8 cellular contexts compared by ENCODE assay signal in the genomic region with DNA sequence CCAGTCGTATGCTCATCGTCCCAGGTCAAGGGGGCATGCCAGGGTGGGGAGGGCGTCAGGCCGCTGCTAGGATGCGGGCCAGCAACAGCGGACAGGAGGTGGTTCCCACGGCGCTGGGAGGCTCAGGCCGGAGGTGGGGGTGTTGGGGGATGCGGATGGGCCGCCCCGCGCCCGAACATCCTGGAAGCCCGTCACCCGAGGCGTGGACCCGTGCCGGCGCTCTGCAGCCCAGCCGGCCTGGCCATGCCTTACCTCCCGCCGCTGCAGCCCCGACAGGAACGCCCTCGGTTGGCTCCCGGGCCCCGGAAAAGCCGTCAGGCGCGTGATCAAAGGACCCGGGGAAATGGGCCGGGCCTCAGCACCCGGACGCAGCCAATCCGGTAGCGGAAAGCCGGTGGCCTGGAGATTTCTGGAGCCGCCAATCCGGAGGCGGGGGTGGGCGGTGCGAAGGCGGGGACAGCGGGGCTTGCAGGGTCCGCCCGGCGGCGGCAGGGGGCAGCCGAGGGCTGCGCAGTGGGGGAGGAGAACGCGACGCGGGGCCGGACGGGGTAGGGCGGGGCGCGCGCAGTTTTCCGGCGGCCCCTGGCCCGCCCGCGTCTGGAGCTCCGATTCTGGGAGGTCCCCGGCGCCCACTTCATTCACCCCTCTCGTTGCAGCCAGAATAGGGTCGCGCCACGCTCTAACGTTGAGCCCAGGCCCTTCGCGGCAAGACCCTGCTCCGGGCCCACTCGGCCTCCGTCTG. TPM values are rescaled to one million over a fixed set of nuclear protein-coding genes. Genes with fewer than 3 reads are reported as not detected.
DNase-seq lines count a peak whose midpoint lies in the region; ATAC-seq and TF ChIP-seq lines count a peak whose summit lies in the region.

Gene SMIM29, minus strand, starts transcription at position 280 of the 742 bp plus-strand sequence. CDS start 1,215 bp downstream, outside the sequence.

- H3K4me1 ChIP-seq in ES-I3 (ENCODE audit: insufficient read depth, low read length) = peaks cover 4% of the 10 kb centered on the region; the same call in 1 of the 2 replicates

- H3K4me3 ChIP-seq in H7 (ENCODE audit: insufficient read depth, low read depth, low read length) = peak within 1 kb of the TSS; percentile 90
- H3K4me3 ChIP-seq in MG63 = peak within 1 kb of the TSS; percentile 72
- peak within 1 kb of the TSS; percentile 90 for H3K4me3 ChIP-seq in fibroblast of the aortic adventitia (ENCODE audit: low read depth, low read length)
- H3K4me3 ChIP-seq in neural cell (ENCODE audit: low read length) = peak within 1 kb of the TSS; percentile 92

- no peaks in the 10 kb centered on the region for H3K9me3 ChIP-seq in ES-I3 (ENCODE audit: control insufficient read depth, insufficient read depth, low read length)
- no peaks in the 10 kb centered on the region for H3K9me3 ChIP-seq in MG63
- H3K9me3 ChIP-seq in neural cell (ENCODE audit: low read length) = no peaks in the 10 kb centered on the region

- peak; percentile 74 for TF ChIP-seq CTCF in fibroblast of the aortic adventitia (IDR thresholded peaks at IDR 0.05; ENCODE audit: insufficient read depth, low read length)
- TF ChIP-seq CTCF in neural cell (IDR thresholded peaks at IDR 0.05; ENCODE audit: poor library complexity, severe bottlenecking) = peak; percentile 95

- peak within 1 kb of the TSS; percentile 99 for H3K4me2 ChIP-seq in neural cell (ENCODE audit: low read length)

- peak within 1 kb of the TSS; percentile 83 to 86 for H3K4me3 Mint-ChIP-seq in stimulated activated naive CD8-positive, alpha-beta T cell treated with anti-CD3 and anti-CD28 coated beads, Interleukin-15, amount 100 ng/mL, for 72 hours

- H3K27ac ChIP-seq in neural cell (ENCODE audit: low read length) = peak within 1 kb of the TSS; percentile 61

- no peaks in the 10 kb centered on the region for H3K36me3 ChIP-seq in ES-I3 (ENCODE audit: insufficient read depth, low read length)
- peaks cover 6% of the 10 kb centered on the region for H3K36me3 ChIP-seq in H7 (replicated peaks; ENCODE audit: control insufficient read depth, insufficient read depth, low read length)
- no peaks in the 10 kb centered on the region; the same call in 1 of the 2 replicates for H3K36me3 ChIP-seq in MG63
- H3K36me3 ChIP-seq in neural cell (ENCODE audit: insufficient read depth, low read length) = no peaks in the 10 kb centered on the region

- peak within 1 kb of the TSS; percentile 86 to 91 for H3K27ac Mint-ChIP-seq in stimulated activated naive CD8-positive, alpha-beta T cell treated with anti-CD3 and anti-CD28 coated beads, Interleukin-15, amount 100 ng/mL, for 72 hours

- peak; percentile 89 for TF ChIP-seq RAD21 in neural cell (conservative IDR thresholded peaks at IDR 0.05)

- no peaks in the 10 kb centered on the region for H3K9me3 Mint-ChIP-seq in stimulated activated naive CD8-positive, alpha-beta T cell treated with anti-CD3 and anti-CD28 coated beads, Interleukin-15, amount 100 ng/mL, for 72 hours

- peaks cover 47% of the 10 kb centered on the region for H3K4me1 Mint-ChIP-seq in stimulated activated naive CD8-positive, alpha-beta T cell treated with anti-CD3 and anti-CD28 coated beads, Interleukin-15, amount 100 ng/mL, for 72 hours

- no peaks in the 10 kb centered on the region for H3K9me2 ChIP-seq in neural cell (ENCODE audit: insufficient read depth, low read length)

- H3K9ac ChIP-seq in ES-I3 (ENCODE audit: low read depth, low read length) (peak within 1 kb of the TSS; percentile 74), neural cell (ENCODE audit: low read length) (peak within 1 kb of the TSS; percentile 95)

- peak; percentile 85 for ATAC-seq in stimulated activated naive CD8-positive, alpha-beta T cell treated with anti-CD3 and anti-CD28 coated beads, Interleukin-15, amount 100 ng/mL, for 72 hours

- no peaks in the 10 kb centered on the region for H3K79me2 ChIP-seq in neural cell (replicated peaks; ENCODE audit: insufficient read depth, low read length)

- TF ChIP-seq EP300 in neural cell (conservative IDR thresholded peaks at IDR 0.05; ENCODE audit: poor library complexity, severe bottlenecking) = peak; percentile 49

- peaks cover 8% of the 10 kb centered on the region for H3K27me3 Mint-ChIP-seq in stimulated activated naive CD8-positive, alpha-beta T cell treated with anti-CD3 and anti-CD28 coated beads, Interleukin-15, amount 100 ng/mL, for 72 hours

- peak within 1 kb of the TSS; percentile 93 for H2AFZ ChIP-seq in neural cell (ENCODE audit: low read depth, low read length)

- DNase-seq in H7 (peak; percentile 99), MG63 (peak; percentile 92), SHP77 (lab: John Stamatoyannopoulos, UW) (peak; percentile 88 to 90), fibroblast of the aortic adventitia (ENCODE audit: low read depth) (peak; percentile 93)
- DNase-seq in activated effector memory CD4-positive, alpha-beta T cell treated with Interleukin-2 at 50 U/mL for 16 hours = peak; percentile 98
- peak; percentile 96 to 98 for DNase-seq in stimulated activated naive CD8-positive, alpha-beta T cell treated with anti-CD3 and anti-CD28 coated beads, Interleukin-15, amount 100 ng/mL, for 72 hours

- H4K20me1 ChIP-seq in neural cell (ENCODE audit: insufficient read depth) = no peaks in the 10 kb centered on the region

- H3F3A ChIP-seq in neural cell (ENCODE audit: insufficient read depth, low read length, poor library complexity, severe bottlenecking) = no peaks in the 10 kb centered on the region

- H3K27me3 ChIP-seq in H7 (ENCODE audit: control insufficient read depth, insufficient read depth, low read length) (no peaks in the 10 kb centered on the region), MG63 (no peaks in the 10 kb centered on the region), neural cell (ENCODE audit: insufficient read depth, low read depth, low read length) (no peaks in the 10 kb centered on the region)

TF ChIP-seq in neural cell, 6 proteins besides CTCF, POLR2A, EP300 and RAD21:
- peak; percentile 88 for TF ChIP-seq SMC3 (conservative IDR thresholded peaks at IDR 0.05; ENCODE audit: poor library complexity)
- TF ChIP-seq MXI1 (conservative IDR thresholded peaks at IDR 0.05; ENCODE audit: poor library complexity, severe bottlenecking) = peak; percentile 95
- peak; percentile 77 for TF ChIP-seq REST (IDR thresholded peaks at IDR 0.05; ENCODE audit: borderline replicate concordance)
- TF ChIP-seq POLR2AphosphoS5 (IDR thresholded peaks at IDR 0.05) = peak; percentile 89
- peak; percentile 89 for TF ChIP-seq TAF1 (IDR thresholded peaks at IDR 0.05; ENCODE audit: low read depth)
- TF ChIP-seq EZH2 (IDR thresholded peaks at IDR 0.05; ENCODE audit: borderline replicate concordance, insufficient read depth, low read length, poor library complexity, severe bottlenecking) = no peak

RNA-seq across cellular contexts. Expression of gene SMIM29, which starts in this region (rescaled TPM):
- 12.4 and 24.5 TPM in 2 replicates for total RNA-seq in H7 (2014; rRNA removed; shearing (Covaris generic))
- 2.4 and 12.0 TPM in 2 replicates for total RNA-seq in MG63 (2014; rRNA removed; shearing (Covaris generic); ENCODE audit: low replicate concordance)
- 14.7 and 44.7 TPM in 2 replicates for total RNA-seq in fibroblast of the aortic adventitia (ENCODE audit: low replicate concordance)
- 78.8 and 82.1 TPM in 2 replicates for polyA plus RNA-seq in neural cell
- polyA minus RNA-seq in neural cell = 16.3 and 20.8 TPM in 2 replicates

Comparison
In these comparisons a context has a peak if more than half of its experiments do, and no peak if none do; other contexts are left out.
1. Peak in every context shown above with its lines: DNase-seq, ATAC-seq, H3K4me3 ChIP-seq and H3K27ac ChIP-seq.